8 cellular contexts compared by ENCODE assay signal in genomic region chr11:70191495-70192140, GRCh38. TPM values are rescaled to one million over a fixed set of nuclear protein-coding genes. Genes with fewer than 3 reads are reported as not detected.
DNase-seq lines count a peak whose midpoint lies in the region; ATAC-seq and TF ChIP-seq lines count a peak whose summit lies in the region.

No MANE protein-coding gene starts in this region.

- POLR2A ChIA-PET in AG04450 (lab: Yijun Ruan, JAX): no interaction called here

- peaks cover 5% of the 10 kb centered on the region for H3K4me1 Mint-ChIP-seq in activated CD8-positive, alpha-beta memory T cell treated with anti-CD3 and anti-CD28 coated beads, Interleukin-2, amount 10 ng/mL, durations not matched to agents 7 days and 5 days
- H3K4me1 Mint-ChIP-seq in natural killer cell: peaks cover 5 to 9% of the 10 kb centered on the region in 2 donors

- no peak overlapping the region for H3K27ac Mint-ChIP-seq in activated CD8-positive, alpha-beta memory T cell treated with anti-CD3 and anti-CD28 coated beads, Interleukin-2, amount 10 ng/mL, durations not matched to agents 7 days and 5 days
- no peak overlapping the region for H3K27ac Mint-ChIP-seq in natural killer cell

- H3K27ac ChIP-seq in AG04450 (ENCODE audit: low read depth, low read length) (no peak overlapping the region), tibial nerve (no peak overlapping the region)

- H3K4me3 ChIP-seq in AG04450 (ENCODE audit: low read depth, low read length) (no peak overlapping the region), epithelial cell of proximal tubule (ENCODE audit: low read depth, low read length) (no peak overlapping the region), tibial nerve (no peak overlapping the region)

- CTCF ChIA-PET in AG04450 (lab: Charles Lee): interaction anchor here (0.6 to 2.9 kb wide), 13 partner anchors 9 to 496 kb away, joined by 3 to 23 read pairs (median 4); no protein-coding TSS in a partner anchor
- CTCF ChIA-PET in activated CD8-positive, alpha-beta memory T cell treated with anti-CD3 and anti-CD28 coated beads, Interleukin-2, amount 10 ng/mL, durations not matched to agents 7 days and 5 days (lab: Charles Lee): interaction anchor here (0.5 to 1.6 kb wide), 12 partner anchors 11 to 283 kb away, joined by 3 to 5 read pairs (median 3); no protein-coding TSS in a partner anchor

- H3K27me3 ChIP-seq in AG04450 (ENCODE audit: control insufficient read depth, insufficient read depth, low read length): peaks cover 8% of the 10 kb centered on the region
- H3K27me3 ChIP-seq in tibial nerve: peaks cover 0 to 7% of the 10 kb centered on the region in 2 donors

- H3K4me3 Mint-ChIP-seq in activated CD8-positive, alpha-beta memory T cell treated with anti-CD3 and anti-CD28 coated beads, Interleukin-2, amount 10 ng/mL, durations not matched to agents 7 days and 5 days: no peak overlapping the region
- H3K4me3 Mint-ChIP-seq in natural killer cell: no peak overlapping the region

- TF ChIP-seq EP300 in tibial nerve (IDR thresholded peaks at IDR 0.05): no peak

- H3K9me3 Mint-ChIP-seq in activated CD8-positive, alpha-beta memory T cell treated with anti-CD3 and anti-CD28 coated beads, Interleukin-2, amount 10 ng/mL, durations not matched to agents 7 days and 5 days (ENCODE audit: low read depth): no peaks in the 10 kb centered on the region
- H3K9me3 Mint-ChIP-seq in natural killer cell: no peaks in the 10 kb centered on the region

- no peaks in the 10 kb centered on the region for H3K27me3 Mint-ChIP-seq in activated CD8-positive, alpha-beta memory T cell treated with anti-CD3 and anti-CD28 coated beads, Interleukin-2, amount 10 ng/mL, durations not matched to agents 7 days and 5 days
- peaks cover 0 to 6% of the 10 kb centered on the region in 2 donors for H3K27me3 Mint-ChIP-seq in natural killer cell (ENCODE audit: low read depth in 2 of 2)

- peaks cover 0 to 4% (median 0%) of the 10 kb centered on the region in 4 donors for H3K4me1 ChIP-seq in tibial nerve

- intact Hi-C loops in natural killer cell (cut with micrococcal nuclease): no loop called here

- TF ChIP-seq POLR2A in tibial nerve (IDR thresholded peaks at IDR 0.05): no peak

- no peaks in the 10 kb centered on the region for H3K36me3 ChIP-seq in tibial nerve

- in situ Hi-C loops in GM13976 (cut with MboI; ENCODE audit: low sequenced_read_pairs, unreplicated experiment): loop anchor here (10.0 to 25.0 kb wide), 2 partner anchors 277 to 504 kb away; partner anchors contain the start of gene LTO1

- H3K36me3 Mint-ChIP-seq in activated CD8-positive, alpha-beta memory T cell treated with anti-CD3 and anti-CD28 coated beads, Interleukin-2, amount 10 ng/mL, durations not matched to agents 7 days and 5 days: no peaks in the 10 kb centered on the region
- H3K36me3 Mint-ChIP-seq in natural killer cell: no peaks in the 10 kb centered on the region

- H3K9me3 ChIP-seq in AG04450 (ENCODE audit: control insufficient read depth, insufficient read depth, low read length) (no peaks in the 10 kb centered on the region; the same call in 1 of the 2 replicates), tibial nerve (no peaks in the 10 kb centered on the region)

- peak; percentile 91 for TF ChIP-seq CTCF in AG04450 (IDR thresholded peaks at IDR 0.05; ENCODE audit: low read depth, low read length)
- TF ChIP-seq CTCF in GM13976 (IDR thresholded peaks at IDR 0.05; ENCODE audit: borderline replicate concordance, control extremely low read depth, extremely low read depth, insufficient read depth, missing control alignments): peak; percentile 90
- TF ChIP-seq CTCF in epithelial cell of proximal tubule (conservative IDR thresholded peaks at IDR 0.05; ENCODE audit: low read depth, low read length): peak; percentile 85
- TF ChIP-seq CTCF in natural killer cell (IDR thresholded peaks at IDR 0.05): peak; percentile 43
- TF ChIP-seq CTCF in tibial nerve (IDR thresholded peaks at IDR 0.05): peak; percentile 49 to 80 (median 61)

- peak; percentile 86 for ATAC-seq in activated CD8-positive, alpha-beta memory T cell treated with anti-CD3 and anti-CD28 coated beads, Interleukin-2, amount 10 ng/mL, durations not matched to agents 7 days and 5 days
- ATAC-seq in natural killer cell (peak; percentile 47 to 77 (median 71)), GM18498 (IDR thresholded peaks at IDR 0.05; ENCODE audit: unreplicated experiment) (no peak)

- DNase-seq in AG04450 (ENCODE audit: low read depth, low spot score): no peak
- DNase-seq in GM13976 (ENCODE audit: low spot score): peak; percentile 86
- peak; percentile 53 for DNase-seq in NCI-H774 (lab: John Stamatoyannopoulos, UW)
- peak; percentile 73 for DNase-seq in activated CD8-positive, alpha-beta memory T cell treated with anti-CD3 and anti-CD28 coated beads, Interleukin-2, amount 10 ng/mL, durations not matched to agents 7 days and 5 days
- no peak for DNase-seq in epithelial cell of proximal tubule (ENCODE audit: low read depth)
- peak; percentile 36 for DNase-seq in natural killer cell
- peak; percentile 26 to 44 for DNase-seq in tibial nerve (ENCODE audit: low spot score in 2 of 2)

- WGBS in tibial nerve, 2 donors: 15% methylated on average over 20 to 22 of the region's 22 CpGs

RNA-seq across cellular contexts. Expression of gene FADD, which starts 11.5 kb away (rescaled TPM):
- polyA plus RNA-seq in AG04450 (2011; rRNA removed): 29.3 and 35.8 TPM in 2 replicates
- polyA minus RNA-seq in AG04450 (2011; rRNA and poly(A)+ RNA removed): 31.5 and 40.2 TPM in 2 replicates
- 10 to 100 TPM; 37.4 to 41.4 TPM for total RNA-seq in activated CD8-positive, alpha-beta memory T cell treated with anti-CD3 and anti-CD28 coated beads, Interleukin-2, amount 10 ng/mL, durations not matched to agents 7 days and 5 days
- total RNA-seq in epithelial cell of proximal tubule (39.0 and 39.7 TPM in 2 replicates), natural killer cell (1 to 10 TPM; 7.8 to 9.2 (median 9.0) TPM), tibial nerve (10 to 100 TPM; 23.9 to 34.5 (median 25.1) TPM)

Comparison
In these comparisons a context has a peak if more than half of its experiments do, and no peak if none do; other contexts are left out.
1. DNase-seq: peak in GM13976 (single experiment), NCI-H774 (single experiment), activated CD8-positive, alpha-beta memory T cell treated with anti-CD3 and anti-CD28 coated beads, Interleukin-2, amount 10 ng/mL, durations not matched to agents 7 days and 5 days (single experiment), natural killer cell (single experiment) and tibial nerve (2 of 2); none in AG04450 (single experiment) and epithelial cell of proximal tubule (single experiment).
2. Peak in every context shown above with its lines, with median percentiles within 50 percentile points of each other: CTCF ChIP-seq.